Comparison of ENCODE assay signal across 1 cellular context in the genomic region with DNA sequence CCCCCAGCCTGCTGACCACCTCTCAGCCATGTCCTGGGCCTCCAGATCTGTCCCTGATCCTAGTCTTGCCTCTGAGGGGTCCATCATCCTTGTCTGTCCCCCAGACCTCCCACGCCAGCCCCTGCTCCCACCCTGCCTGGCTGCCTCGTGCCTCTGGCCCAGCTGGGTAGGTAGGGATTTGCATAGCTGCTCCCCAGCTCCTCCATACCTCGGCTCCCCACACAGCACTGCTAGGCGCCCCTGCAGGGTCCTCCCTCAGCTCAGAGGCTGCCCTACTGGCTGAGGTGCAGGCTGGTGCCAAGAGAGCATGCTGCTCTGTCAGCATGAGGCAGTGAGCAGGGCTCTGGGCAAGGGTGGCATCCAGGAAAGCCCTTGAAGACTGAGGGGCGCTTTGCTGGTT.
TF ChIP-seq lines count a peak whose summit lies in the region.

No MANE protein-coding gene starts in this region.

TF ChIP-seq in GM23338, 12 proteins besides CTCF, POLR2A, EP300 and RAD21 (continued from another document):
- TF ChIP-seq, protein P1, sequence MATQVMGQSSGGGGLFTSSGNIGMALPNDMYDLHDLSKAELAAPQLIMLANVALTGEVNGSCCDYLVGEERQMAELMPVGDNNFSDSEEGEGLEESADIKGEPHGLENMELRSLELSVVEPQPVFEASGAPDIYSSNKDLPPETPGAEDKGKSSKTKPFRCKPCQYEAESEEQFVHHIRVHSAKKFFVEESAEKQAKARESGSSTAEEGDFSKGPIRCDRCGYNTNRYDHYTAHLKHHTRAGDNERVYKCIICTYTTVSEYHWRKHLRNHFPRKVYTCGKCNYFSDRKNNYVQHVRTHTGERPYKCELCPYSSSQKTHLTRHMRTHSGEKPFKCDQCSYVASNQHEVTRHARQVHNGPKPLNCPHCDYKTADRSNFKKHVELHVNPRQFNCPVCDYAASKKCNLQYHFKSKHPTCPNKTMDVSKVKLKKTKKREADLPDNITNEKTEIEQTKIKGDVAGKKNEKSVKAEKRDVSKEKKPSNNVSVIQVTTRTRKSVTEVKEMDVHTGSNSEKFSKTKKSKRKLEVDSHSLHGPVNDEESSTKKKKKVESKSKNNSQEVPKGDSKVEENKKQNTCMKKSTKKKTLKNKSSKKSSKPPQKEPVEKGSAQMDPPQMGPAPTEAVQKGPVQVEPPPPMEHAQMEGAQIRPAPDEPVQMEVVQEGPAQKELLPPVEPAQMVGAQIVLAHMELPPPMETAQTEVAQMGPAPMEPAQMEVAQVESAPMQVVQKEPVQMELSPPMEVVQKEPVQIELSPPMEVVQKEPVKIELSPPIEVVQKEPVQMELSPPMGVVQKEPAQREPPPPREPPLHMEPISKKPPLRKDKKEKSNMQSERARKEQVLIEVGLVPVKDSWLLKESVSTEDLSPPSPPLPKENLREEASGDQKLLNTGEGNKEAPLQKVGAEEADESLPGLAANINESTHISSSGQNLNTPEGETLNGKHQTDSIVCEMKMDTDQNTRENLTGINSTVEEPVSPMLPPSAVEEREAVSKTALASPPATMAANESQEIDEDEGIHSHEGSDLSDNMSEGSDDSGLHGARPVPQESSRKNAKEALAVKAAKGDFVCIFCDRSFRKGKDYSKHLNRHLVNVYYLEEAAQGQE (IDR thresholded peaks at IDR 0.05; ENCODE audit: unreplicated experiment) = no peak
- TF ChIP-seq, protein P2, sequence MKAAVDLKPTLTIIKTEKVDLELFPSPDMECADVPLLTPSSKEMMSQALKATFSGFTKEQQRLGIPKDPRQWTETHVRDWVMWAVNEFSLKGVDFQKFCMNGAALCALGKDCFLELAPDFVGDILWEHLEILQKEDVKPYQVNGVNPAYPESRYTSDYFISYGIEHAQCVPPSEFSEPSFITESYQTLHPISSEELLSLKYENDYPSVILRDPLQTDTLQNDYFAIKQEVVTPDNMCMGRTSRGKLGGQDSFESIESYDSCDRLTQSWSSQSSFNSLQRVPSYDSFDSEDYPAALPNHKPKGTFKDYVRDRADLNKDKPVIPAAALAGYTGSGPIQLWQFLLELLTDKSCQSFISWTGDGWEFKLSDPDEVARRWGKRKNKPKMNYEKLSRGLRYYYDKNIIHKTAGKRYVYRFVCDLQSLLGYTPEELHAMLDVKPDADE (IDR thresholded peaks at IDR 0.05) = no peak
- no peak for TF ChIP-seq JUNB (IDR thresholded peaks at IDR 0.05; ENCODE audit: unreplicated experiment)
- TF ChIP-seq STAT1 (IDR thresholded peaks at IDR 0.05; ENCODE audit: unreplicated experiment) = no peak
- TF ChIP-seq ZNF331 (CRISPR knock-in tag; IDR thresholded peaks at IDR 0.05; ENCODE audit: low read depth) = no peak
- no peak for TF ChIP-seq POLR2AphosphoS5 (IDR thresholded peaks at IDR 0.05; ENCODE audit: low read depth)
TF ChIP-seq in GM23338: peak in this region for 0.
